ENCODE assay signal across 8 cellular contexts in genomic region chr11:61333638-61334433, GRCh38. TPM values are rescaled to one million over a fixed set of nuclear protein-coding genes. Genes with fewer than 3 reads are reported as not detected.
A peak's percentile ranks its signal among the peaks of the same experiment; 100 is the strongest.
DNase-seq lines count a peak whose midpoint lies in the region; ATAC-seq and TF ChIP-seq lines count a peak whose summit lies in the region.

No MANE protein-coding gene starts in this region.

- TF ChIP-seq CTCF in HL-60 (IDR thresholded peaks at IDR 0.05; ENCODE audit: insufficient read depth, low read length) (no peak), astrocyte of the spinal cord (IDR thresholded peaks at IDR 0.05; ENCODE audit: low read depth, low read length) (no peak), lung (IDR thresholded peaks at IDR 0.05; ENCODE audit: control extremely low read depth, extremely low read depth) (no peak), uterus (IDR thresholded peaks at IDR 0.05) (no peak)

- H3K4me3 ChIP-seq in ACC112 (ENCODE audit: low read depth, low read length) (peak overlapping the region; percentile 97), HL-60 (replicated peaks; ENCODE audit: insufficient read depth, low read length) (peak overlapping the region; percentile 95), astrocyte of the spinal cord (ENCODE audit: low read depth, low read length) (peak overlapping the region; percentile 95), lung (peak overlapping the region; percentile 82), uterus (peak overlapping the region; percentile 67 to 92)

- H3K27me3 ChIP-seq in ACC112 (ENCODE audit: insufficient read depth, low read length): no peaks in the 10 kb centered on the region
- no peaks in the 10 kb centered on the region for H3K27me3 ChIP-seq in HL-60 (ENCODE audit: insufficient read depth, poor library complexity, severe bottlenecking)
- no peaks in the 10 kb centered on the region for H3K27me3 ChIP-seq in lung (ENCODE audit: control insufficient read depth, insufficient read depth)
- H3K27me3 ChIP-seq in uterus: no peaks in the 10 kb centered on the region

- H3K36me3 ChIP-seq in ACC112 (ENCODE audit: insufficient read depth, low read length) (peaks cover 15% of the 10 kb centered on the region), lung (ENCODE audit: control insufficient read depth in 2 of 2, insufficient read depth in 2 of 2, low read length in 2 of 2) (peaks cover 5% of the 10 kb centered on the region in 2 donors), uterus (no peaks in the 10 kb centered on the region)

- H3K4me1 ChIP-seq in ACC112 (ENCODE audit: control insufficient read depth, insufficient read depth, low read length, unreplicated experiment) (peaks cover 28% of the 10 kb centered on the region), lung (ENCODE audit: control insufficient read depth in 2 of 2, insufficient read depth in 2 of 2, low read length in 2 of 2) (peaks cover 7 to 8% of the 10 kb centered on the region in 2 donors), uterus (peaks cover 0 to 21% of the 10 kb centered on the region in 2 donors)

- no peak for TF ChIP-seq POLR2A in uterus (IDR thresholded peaks at IDR 0.05)

- H3K79me2 ChIP-seq in ACC112 (ENCODE audit: control insufficient read depth, insufficient read depth, low read length, unreplicated experiment): peaks cover 45% of the 10 kb centered on the region

- no peaks in the 10 kb centered on the region for H3K9me3 ChIP-seq in lung (ENCODE audit: control insufficient read depth in 2 of 2, insufficient read depth in 1 of 2, low read length in 1 of 2)
- H3K9me3 ChIP-seq in uterus: no peaks in the 10 kb centered on the region

- H3K27ac ChIP-seq in ACC112 (ENCODE audit: low read depth, low read length) (peak overlapping the region; percentile 63), HL-60 (replicated peaks) (peak overlapping the region; percentile 86), lung (ENCODE audit: low read depth in 1 of 2, low read length in 1 of 2) (peak overlapping the region; percentile 92 to 96), uterus (peak overlapping the region; percentile 86 to 93)

- peak overlapping the region; percentile 78 for H2AFZ ChIP-seq in ACC112 (ENCODE audit: low read length, unreplicated experiment)

- no peak for DNase-seq in HL-60 (ENCODE audit: low read depth in 1 of 2, low spot score in 1 of 2)
- DNase-seq in astrocyte of the spinal cord (ENCODE audit: low read depth, low spot score): no peak
- no peak for DNase-seq in lung (ENCODE audit: low spot score)
- DNase-seq in uterus: no peak
- DNase-seq in SW 1271 (lab: John Stamatoyannopoulos, UW): no peak
- no peak for DNase-seq in DMS 273 (lab: John Stamatoyannopoulos, UW; ENCODE audit: unreplicated experiment)
- DNase-seq in COR-L47 (lab: John Stamatoyannopoulos, UW): no peak

- no peak for ATAC-seq in lung (ENCODE audit: insufficient read depth, low FRiP score)

- WGBS in lung, 2 donors: 37 to 39% methylated on average over 14 of the region's 14 CpGs

- in situ Hi-C loops in astrocyte of the spinal cord (cut with HindIII; ENCODE audit: low sequenced_read_pairs): no loop called here

- intact Hi-C loops in uterus (cut with DNase I; ENCODE audit: low total_unique reads): no loop called here

RNA-seq across cellular contexts. Expression of gene TKFC, which starts 0.8 kb away (rescaled TPM):
- 10 to 100 TPM; 35.2 to 69.2 TPM for total RNA-seq in lung
- polyA plus RNA-seq in lung: 10 to 100 TPM; 35.0 to 44.4 TPM
- 10 to 100 TPM in 2 of 4 donors, 1 to 10 TPM in 2; 3.6 to 28.5 (median 11.9) TPM for total RNA-seq in uterus

RNA-seq across cellular contexts. Expression of gene DDB1, which starts 0.9 kb away (rescaled TPM):
- total RNA-seq in lung (100 to 1,000 TPM; 141 to 184 TPM), uterus (100 to 1,000 TPM in 3 of 4 donors, 10 to 100 TPM in 1; 87.9 to 231 (median 155) TPM)
- polyA plus RNA-seq in lung: 100 to 1,000 TPM in 1 of 2 donors, 10 to 100 TPM in 1; 88.5 to 101 TPM

RNA-seq across cellular contexts. Expression of gene CYB561A3, which starts 27.8 kb away (rescaled TPM):
- total RNA-seq in lung (10 to 100 TPM; 27.8 to 51.3 TPM), uterus (10 to 100 TPM; 11.3 to 43.6 (median 21.2) TPM)
- 10 to 100 TPM; 20.8 to 45.1 TPM for polyA plus RNA-seq in lung

RNA-seq across cellular contexts. Expression of gene TMEM138, which starts 28.3 kb away (rescaled TPM):
- 10 to 100 TPM; 24.6 to 53.0 TPM for total RNA-seq in lung
- polyA plus RNA-seq in lung: 10 to 100 TPM; 46.2 to 64.4 TPM
- 10 to 100 TPM; 12.0 to 81.5 (median 20.9) TPM for total RNA-seq in uterus

RNA-seq across cellular contexts. Expression of gene VWCE, which starts 38.7 kb away (rescaled TPM):
- total RNA-seq in lung (1 to 10 TPM in 1 of 2 donors, under 1 TPM in 1; 0.65 to 1.2 TPM), uterus (1 to 10 TPM in 2 of 4 donors, under 1 TPM in 2; 0.51 to 6.5 (median 1.2) TPM)
- under 1 TPM; 0.13 to 0.55 TPM for polyA plus RNA-seq in lung
